1 cellular context compared by ENCODE assay signal in the genomic region with DNA sequence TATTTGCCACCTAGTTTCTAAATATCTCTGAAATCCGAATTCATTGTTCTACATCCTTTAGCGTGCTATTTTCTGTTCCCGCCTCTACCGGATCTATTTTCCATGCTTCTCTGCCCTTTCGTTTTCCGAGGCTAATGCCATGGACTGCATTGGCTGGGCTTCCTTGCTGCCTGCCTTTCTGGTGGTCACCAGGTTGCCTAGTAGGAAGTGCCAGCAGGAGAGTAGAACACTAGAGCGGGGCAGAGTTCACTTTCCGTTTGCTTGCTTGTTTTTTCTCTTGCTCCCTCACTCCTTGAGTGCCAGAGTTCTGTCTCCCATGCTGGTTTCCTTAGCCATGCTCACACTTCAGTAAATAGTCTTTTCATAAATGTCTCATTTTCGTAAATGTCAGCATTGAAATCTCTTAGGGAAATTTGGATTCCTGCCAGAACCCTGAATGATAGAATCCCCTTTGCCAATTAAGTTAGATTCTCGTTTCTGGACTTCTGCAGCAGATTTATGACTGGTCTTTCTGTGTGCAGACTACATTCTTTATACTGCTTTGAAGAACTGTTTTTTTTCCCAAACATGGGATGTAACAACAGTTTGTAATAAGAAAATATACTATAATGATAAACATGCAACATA.
TF ChIP-seq lines count a peak whose summit lies in the region.

No MANE protein-coding gene starts in this region.

TF ChIP-seq in GM12891, 5 proteins besides CTCF, POLR2A, EP300 and RAD21 (continued from another document):
- no peak for TF ChIP-seq SPI1 (IDR thresholded peaks at IDR 0.05; ENCODE audit: low read depth, low read length)
- no peak for TF ChIP-seq TAF1 (IDR thresholded peaks at IDR 0.05; ENCODE audit: low read depth, low read length)
- TF ChIP-seq PAX5 (IDR thresholded peaks at IDR 0.05; ENCODE audit: insufficient read depth, low read length, severe bottlenecking) = no peak
- TF ChIP-seq POLR2AphosphoS5 (IDR thresholded peaks at IDR 0.05; ENCODE audit: low read depth, low read length) = no peak
